In the genomic region with DNA sequence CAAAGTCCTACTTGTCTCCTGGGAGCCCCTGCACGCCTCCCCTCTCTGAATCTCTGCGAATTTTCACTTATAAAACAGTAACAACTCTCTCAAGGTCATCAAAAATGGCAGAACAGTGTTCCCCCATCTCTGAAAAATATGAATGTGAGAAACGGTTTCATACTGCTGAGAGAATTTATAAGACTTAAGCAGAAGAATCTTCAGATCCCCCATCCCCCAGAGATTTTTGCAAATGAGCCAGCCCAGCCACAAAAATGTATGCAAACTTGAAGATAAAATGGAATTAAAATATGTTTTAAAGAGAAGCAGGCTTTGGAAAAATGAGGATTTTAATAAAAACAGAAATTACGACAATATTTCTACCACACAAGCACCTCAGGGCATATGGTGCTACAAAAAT, we compare ENCODE assay signal across 17 cellular contexts.
DNase-seq lines count a peak whose midpoint lies in the region; ATAC-seq and TF ChIP-seq lines count a peak whose summit lies in the region.
"Had no signal": no experiment of that assay in that cellular context is flagged by ENCODE, and none has a peak within 500 bp of the region (broad histone marks: within the 10 kb centered on the region; RNA-seq: fewer than 3 reads in every experiment).

No MANE protein-coding gene starts in this region.

- CTCF ChIA-PET in activated B cell treated with CpG ODN at 0.5 μM for 24 hours (lab: Charles Lee) (interaction anchor here (0.7 kb wide), 1 partner anchor 139 kb away, joined by 3 read pairs; no protein-coding TSS in a partner anchor), Caco-2 (lab: Charles Lee) (no interaction called here)

- no peaks in the 10 kb centered on the region for H3K79me2 ChIP-seq in fibroblast of lung (ENCODE audit: control insufficient read depth, insufficient read depth, low read length)

- H3K27me3 Mint-ChIP-seq in activated B cell treated with CpG ODN at 0.5 μM for 24 hours: no peaks in the 10 kb centered on the region
- H3K27me3 Mint-ChIP-seq in osteocyte (ENCODE audit: unreplicated experiment): no peaks in the 10 kb centered on the region
- H3K27me3 Mint-ChIP-seq in Caco-2 (ENCODE audit: insufficient read depth, unreplicated experiment): no peaks in the 10 kb centered on the region

- H3K27ac ChIP-seq in fibroblast of lung (ENCODE audit: insufficient read depth, low read length): no peak overlapping the region
- H3K27ac ChIP-seq: Peyer's patch had no signal

- no peak for ATAC-seq in activated B cell treated with CpG ODN at 0.5 μM for 24 hours (ENCODE audit: low read depth)
- ATAC-seq: K562 had no signal

- POLR2A ChIA-PET in activated B cell treated with CpG ODN at 0.5 μM for 24 hours (lab: Charles Lee): no interaction called here
- POLR2A ChIA-PET in Caco-2 (lab: Charles Lee): no interaction called here

- H3K27ac Mint-ChIP-seq in activated B cell treated with CpG ODN at 0.5 μM for 24 hours: peak overlapping the region; percentile 79
- no peak overlapping the region for H3K27ac Mint-ChIP-seq in osteocyte (ENCODE audit: unreplicated experiment)
- no peak overlapping the region for H3K27ac Mint-ChIP-seq in Caco-2 (ENCODE audit: unreplicated experiment)
- H3K27ac Mint-ChIP-seq: CD4-positive, alpha-beta T cell had no signal

- H3K36me3 Mint-ChIP-seq in activated B cell treated with CpG ODN at 0.5 μM for 24 hours (ENCODE audit: low read depth) (peaks cover 88% of the 10 kb centered on the region), osteocyte (ENCODE audit: unreplicated experiment) (peaks cover 16% of the 10 kb centered on the region), Caco-2 (ENCODE audit: insufficient read depth, unreplicated experiment) (peaks cover 33% of the 10 kb centered on the region)

- no peaks in the 10 kb centered on the region for H4K20me1 ChIP-seq in fibroblast of lung (ENCODE audit: control insufficient read depth, extremely low read depth, insufficient read depth, low read length)

- H3K9ac ChIP-seq in fibroblast of lung (ENCODE audit: insufficient read depth, low read length): no peak overlapping the region

- no peak overlapping the region for H2AFZ ChIP-seq in fibroblast of lung (ENCODE audit: low read length)

- H3K36me3 ChIP-seq in fibroblast of lung (ENCODE audit: control insufficient read depth, insufficient read depth, low read length) (no peaks in the 10 kb centered on the region), Caco-2 (ENCODE audit: control insufficient read depth, insufficient read depth, low read length) (no peaks in the 10 kb centered on the region; the same call in 1 of the 2 replicates)
- H3K36me3 ChIP-seq: Peyer's patch had no signal

- DNase-seq in EH (ENCODE audit: low read depth) (peak; percentile 7), activated B cell treated with CpG ODN at 0.5 μM for 24 hours (no peak), fibroblast of lung (ENCODE audit: low read depth in 2 of 2) (peak; percentile 17 to 47), osteocyte (ENCODE audit: extremely low spot score, unreplicated experiment) (peak; percentile 21), Caco-2 (no peak)
- DNase-seq in stimulated activated naive CD4-positive, alpha-beta T cell treated with Interleukin-2 at 50 U/mL for 16 hours (lab: John Stamatoyannopoulos, UW): no peak
- DNase-seq in activated naive CD4-positive, alpha-beta T cell treated with anti-CD3 and anti-CD28 coated beads, Interleukin-2, amount 50 U/mL, for 16 hours: no peak
- DNase-seq: Calu3; CD4-positive, alpha-beta T cell; DMS53; NCI-H1105 treated with DMSO at 0.1 percent for 48 hours; NCI-H187; NCI-H2107; NCI-H748 treated with DMSO at 0.1 percent for 48 hours; NK-92 treated with Interleukin-12 subunit alpha and Interleukin-12 subunit beta, amount 100 ng/mL, for 24 hours; Peyer's patch had no signal

- H3K27me3 ChIP-seq in fibroblast of lung (ENCODE audit: control insufficient read depth, insufficient read depth, low read length) (no peaks in the 10 kb centered on the region), Caco-2 (replicated peaks; ENCODE audit: control insufficient read depth, insufficient read depth, low read length) (no peaks in the 10 kb centered on the region)
- H3K27me3 ChIP-seq: Peyer's patch had no signal

- H3K4me3 Mint-ChIP-seq in activated B cell treated with CpG ODN at 0.5 μM for 24 hours (no peak overlapping the region), osteocyte (ENCODE audit: unreplicated experiment) (no peak overlapping the region), Caco-2 (ENCODE audit: unreplicated experiment) (no peak overlapping the region)
- H3K4me3 Mint-ChIP-seq: CD4-positive, alpha-beta T cell had no signal

- BruUV-seq in Caco-2 (replicated peaks; lab: Mats Ljungman, UMichigan): no TSS peak

- no peaks in the 10 kb centered on the region for H3K9me3 ChIP-seq in fibroblast of lung (ENCODE audit: control insufficient read depth, insufficient read depth, low read depth, low read length)
- H3K9me3 ChIP-seq in Caco-2: no peaks in the 10 kb centered on the region
- H3K9me3 ChIP-seq: Peyer's patch had no signal

- intact Hi-C loops in activated B cell treated with CpG ODN at 0.5 μM for 24 hours (cut with micrococcal nuclease) (no loop called here), Caco-2 (cut with micrococcal nuclease; ENCODE audit: unreplicated experiment) (no loop called here)

- peaks cover 56% of the 10 kb centered on the region for H3K4me1 Mint-ChIP-seq in activated B cell treated with CpG ODN at 0.5 μM for 24 hours
- peaks cover 15% of the 10 kb centered on the region for H3K4me1 Mint-ChIP-seq in osteocyte (ENCODE audit: unreplicated experiment)
- no peaks in the 10 kb centered on the region for H3K4me1 Mint-ChIP-seq in Caco-2 (ENCODE audit: low read depth, unreplicated experiment)

- H3K4me1 ChIP-seq in fibroblast of lung (ENCODE audit: control insufficient read depth, extremely low read depth, insufficient read depth, low read length) (peaks cover 3% of the 10 kb centered on the region), Caco-2 (no peaks in the 10 kb centered on the region)

- TF ChIP-seq CTCF in activated B cell treated with CpG ODN at 0.5 μM for 24 hours (IDR thresholded peaks at IDR 0.05): no peak
- TF ChIP-seq CTCF in fibroblast of lung (conservative IDR thresholded peaks at IDR 0.05 in 1 of 2, IDR thresholded peaks at IDR 0.05 in 1 of 2; ENCODE audit: low read depth in 1 of 2, low read length in 2 of 2): no peak
- TF ChIP-seq CTCF in osteocyte (IDR thresholded peaks at IDR 0.05): no peak
- TF ChIP-seq CTCF in Caco-2 (IDR thresholded peaks at IDR 0.05; ENCODE audit: insufficient read depth in 1 of 2, low read depth in 1 of 2, low read length in 1 of 2, severe bottlenecking in 1 of 2, unreplicated experiment in 1 of 2): no peak

- H3K4me3 ChIP-seq in fibroblast of lung (replicated peaks in 1 of 4; ENCODE audit: control extremely low read depth in 1 of 4, insufficient read depth in 1 of 4, low read depth in 3 of 4, low read length in 4 of 4) (no peak overlapping the region), Caco-2 (ENCODE audit: low read depth, low read length) (no peak overlapping the region)
- H3K4me3 ChIP-seq: K562, Peyer's patch had no signal

- no peak overlapping the region for H3K4me2 ChIP-seq in fibroblast of lung (ENCODE audit: extremely low read depth, insufficient read depth, low read length)

- no peaks in the 10 kb centered on the region for H3K9me3 Mint-ChIP-seq in activated B cell treated with CpG ODN at 0.5 μM for 24 hours
- H3K9me3 Mint-ChIP-seq in osteocyte (ENCODE audit: unreplicated experiment): no peaks in the 10 kb centered on the region
- H3K9me3 Mint-ChIP-seq in Caco-2 (ENCODE audit: unreplicated experiment): no peaks in the 10 kb centered on the region
- H3K9me3 Mint-ChIP-seq: CD4-positive, alpha-beta T cell had no signal

Comparison
In these comparisons a context has a peak if more than half of its experiments do, and no peak if none do; other contexts are left out.
1. DNase-seq: peak in EH (single experiment), fibroblast of lung (2 of 2) and osteocyte (single experiment); none in activated B cell treated with CpG ODN at 0.5 μM for 24 hours (single experiment), Caco-2 (0 of 2), stimulated activated naive CD4-positive, alpha-beta T cell treated with Interleukin-2 at 50 U/mL for 16 hours (single experiment) and activated naive CD4-positive, alpha-beta T cell treated with anti-CD3 and anti-CD28 coated beads, Interleukin-2, amount 50 U/mL, for 16 hours (single experiment).